15 cellular contexts compared by ENCODE assay signal in genomic region chr12:31965090-31965489, GRCh38. TPM values are rescaled to one million over a fixed set of nuclear protein-coding genes. Genes with fewer than 3 reads are reported as not detected.
DNase-seq lines count a peak whose midpoint lies in the region; ATAC-seq and TF ChIP-seq lines count a peak whose summit lies in the region.
"Had no signal": no experiment of that assay in that cellular context is flagged by ENCODE, and none has a peak within 500 bp of the region (broad histone marks: within the 10 kb centered on the region; RNA-seq: fewer than 3 reads in every experiment).

No MANE protein-coding gene starts in this region.

- H3K36me3 ChIP-seq in thymus (ENCODE audit: control insufficient read depth, insufficient read depth) (peaks cover 23% of the 10 kb centered on the region), psoas muscle (ENCODE audit: insufficient read depth in 1 of 2, low read depth in 1 of 2) (peaks cover 3 to 25% of the 10 kb centered on the region in 2 donors)

- H3K27ac Mint-ChIP-seq in activated naive CD4-positive, alpha-beta T cell treated with anti-CD3 and anti-CD28 coated beads for 36 hours, result peak overlapping the region; percentile 99
- H3K27ac Mint-ChIP-seq in activated CD4-positive, alpha-beta T cell treated with anti-CD3 and anti-CD28 coated beads, Interleukin-2, amount 10 ng/mL, durations not matched to agents 24 days and 14 days, result no peak overlapping the region
- H3K27ac Mint-ChIP-seq in endothelial cell (ENCODE audit: unreplicated experiment), result no peak overlapping the region
- H3K27ac Mint-ChIP-seq: HFFc6 had no signal

- peaks cover 79% of the 10 kb centered on the region for H3K36me3 Mint-ChIP-seq in activated naive CD4-positive, alpha-beta T cell treated with anti-CD3 and anti-CD28 coated beads for 36 hours (ENCODE audit: low read depth)
- peaks cover 80% of the 10 kb centered on the region for H3K36me3 Mint-ChIP-seq in activated CD4-positive, alpha-beta T cell treated with anti-CD3 and anti-CD28 coated beads, Interleukin-2, amount 10 ng/mL, durations not matched to agents 24 days and 14 days (ENCODE audit: low read depth)
- peaks cover 57% of the 10 kb centered on the region for H3K36me3 Mint-ChIP-seq in endothelial cell (ENCODE audit: low read depth, unreplicated experiment)

- peak overlapping the region; percentile 68 for H3K4me3 Mint-ChIP-seq in activated naive CD4-positive, alpha-beta T cell treated with anti-CD3 and anti-CD28 coated beads for 36 hours
- peak overlapping the region; percentile 9 for H3K4me3 Mint-ChIP-seq in activated CD4-positive, alpha-beta T cell treated with anti-CD3 and anti-CD28 coated beads, Interleukin-2, amount 10 ng/mL, durations not matched to agents 24 days and 14 days
- H3K4me3 Mint-ChIP-seq in endothelial cell (ENCODE audit: unreplicated experiment), result peak overlapping the region; percentile 60
- H3K4me3 Mint-ChIP-seq: HFFc6 had no signal

- peaks cover 76% of the 10 kb centered on the region for H3K4me1 Mint-ChIP-seq in activated naive CD4-positive, alpha-beta T cell treated with anti-CD3 and anti-CD28 coated beads for 36 hours (ENCODE audit: low read depth)
- H3K4me1 Mint-ChIP-seq in activated CD4-positive, alpha-beta T cell treated with anti-CD3 and anti-CD28 coated beads, Interleukin-2, amount 10 ng/mL, durations not matched to agents 24 days and 14 days, result peaks cover 61% of the 10 kb centered on the region
- peaks cover 26% of the 10 kb centered on the region for H3K4me1 Mint-ChIP-seq in endothelial cell (ENCODE audit: unreplicated experiment)

- intact Hi-C loops in activated naive CD4-positive, alpha-beta T cell treated with anti-CD3 and anti-CD28 coated beads for 36 hours (cut with micrococcal nuclease), result loop anchor here (10.0 kb wide), 1 partner anchor 760 kb away; no protein-coding TSS in a partner anchor
- intact Hi-C loops in activated CD4-positive, alpha-beta T cell treated with anti-CD3 and anti-CD28 coated beads, Interleukin-2, amount 10 ng/mL, durations not matched to agents 24 days and 14 days (cut with micrococcal nuclease), result loop anchor here (10.0 kb wide), 2 partner anchors 170 to 640 kb away; partner anchors contain the start of gene SINHCAF
- intact Hi-C loops in psoas muscle (cut with DNase I), result no loop called here

- no peaks in the 10 kb centered on the region for H3K27me3 Mint-ChIP-seq in activated naive CD4-positive, alpha-beta T cell treated with anti-CD3 and anti-CD28 coated beads for 36 hours (ENCODE audit: low read depth)
- H3K27me3 Mint-ChIP-seq in activated CD4-positive, alpha-beta T cell treated with anti-CD3 and anti-CD28 coated beads, Interleukin-2, amount 10 ng/mL, durations not matched to agents 24 days and 14 days, result no peaks in the 10 kb centered on the region
- peaks cover 5% of the 10 kb centered on the region for H3K27me3 Mint-ChIP-seq in endothelial cell (ENCODE audit: unreplicated experiment)

- H3K9me3 ChIP-seq in thymus (ENCODE audit: control insufficient read depth), result no peaks in the 10 kb centered on the region
- no peaks in the 10 kb centered on the region for H3K9me3 ChIP-seq in psoas muscle

- H3K4me1 ChIP-seq in thymus (ENCODE audit: control insufficient read depth, insufficient read depth, low read length) (peaks cover 23% of the 10 kb centered on the region), psoas muscle (peaks cover 38% of the 10 kb centered on the region)

- CTCF ChIA-PET in activated naive CD4-positive, alpha-beta T cell treated with anti-CD3 and anti-CD28 coated beads for 36 hours (lab: Charles Lee), result no interaction called here

- H3K27ac ChIP-seq in thymus (ENCODE audit: low read depth), result peak overlapping the region; percentile 20
- H3K27ac ChIP-seq in psoas muscle, result no peak overlapping the region
- H3K27ac ChIP-seq: cardiac muscle cell, hepatocyte had no signal

- ATAC-seq in psoas muscle, result no peak
- no peak for ATAC-seq in GM19035 (IDR thresholded peaks at IDR 0.05; ENCODE audit: unreplicated experiment)
- ATAC-seq: left ventricle myocardium superior had no signal

- H3K4me3 ChIP-seq in thymus (ENCODE audit: low read length), result no peak overlapping the region
- H3K4me3 ChIP-seq in psoas muscle, result no peak overlapping the region
- H3K4me3 ChIP-seq: cardiac muscle cell, hepatocyte had no signal

- H3K9me3 Mint-ChIP-seq in activated naive CD4-positive, alpha-beta T cell treated with anti-CD3 and anti-CD28 coated beads for 36 hours, result peaks cover 8% of the 10 kb centered on the region
- peaks cover 10% of the 10 kb centered on the region for H3K9me3 Mint-ChIP-seq in activated CD4-positive, alpha-beta T cell treated with anti-CD3 and anti-CD28 coated beads, Interleukin-2, amount 10 ng/mL, durations not matched to agents 24 days and 14 days
- no peaks in the 10 kb centered on the region for H3K9me3 Mint-ChIP-seq in endothelial cell (ENCODE audit: unreplicated experiment)
- H3K9me3 Mint-ChIP-seq: HFFc6 had no signal

- H3K27me3 ChIP-seq in thymus (ENCODE audit: control insufficient read depth, insufficient read depth) (no peaks in the 10 kb centered on the region), psoas muscle (ENCODE audit: insufficient read depth in 3 of 3, low read length in 2 of 3) (no peaks in the 10 kb centered on the region)
- H3K27me3 ChIP-seq: cardiac muscle cell, hepatocyte had no signal

- 98% methylated on average over 9 of the region's 9 CpGs for WGBS in thymus
- 94 to 97% (median 95%) methylated on average over 9 of the region's 9 CpGs for WGBS in psoas muscle, 3 donors

- TF ChIP-seq CTCF in endothelial cell (IDR thresholded peaks at IDR 0.05; ENCODE audit: unreplicated experiment) (no peak), psoas muscle (IDR thresholded peaks at IDR 0.05) (no peak)

- DNase-seq in activated naive CD4-positive, alpha-beta T cell treated with anti-CD3 and anti-CD28 coated beads for 36 hours, result peak; percentile 54
- no peak for DNase-seq in activated naive CD4-positive, alpha-beta T cell treated with anti-CD3 and anti-CD28 coated beads, Interleukin-2, amount 50 U/mL, for 16 hours
- DNase-seq in activated CD4-positive, alpha-beta T cell treated with anti-CD3 and anti-CD28 coated beads, Interleukin-2, amount 10 ng/mL, durations not matched to agents 24 days and 14 days, result no peak
- DNase-seq in endothelial cell (ENCODE audit: low spot score), result no peak
- DNase-seq in psoas muscle, result no peak
- no peak for DNase-seq in NCI-H128 (lab: John Stamatoyannopoulos, UW; ENCODE audit: unreplicated experiment)
- DNase-seq: HFFc6, IMR-90, left ventricle myocardium superior, NCI-H187 treated with DMSO at 0.1 percent for 48 hours, small intestine had no signal

RNA-seq across cellular contexts. Expression of gene RESF1, which starts 5.9 kb away (rescaled TPM):
- 10 to 100 TPM; 65.6 to 73.5 TPM for total RNA-seq in activated naive CD4-positive, alpha-beta T cell treated with anti-CD3 and anti-CD28 coated beads for 36 hours
- total RNA-seq in activated CD4-positive, alpha-beta T cell treated with anti-CD3 and anti-CD28 coated beads, Interleukin-2, amount 10 ng/mL, durations not matched to agents 24 days and 14 days, result 51.1 and 55.5 TPM in 2 replicates
- total RNA-seq in endothelial cell (ENCODE audit: unreplicated experiment) (104 TPM), psoas muscle (10 to 100 TPM; 11.9 to 18.4 (median 14.2) TPM)
- polyA plus RNA-seq in thymus (323 TPM), psoas muscle (10 to 100 TPM in 1 of 3 donors, 1 to 10 TPM in 2; 6.0 to 17.8 (median 7.1) TPM)

Comparison
In these comparisons a context has a peak if more than half of its experiments do, and no peak if none do; other contexts are left out.
1. H3K4me3 Mint-ChIP-seq: peak in every context shown above with its lines; median percentile 68 in activated naive CD4-positive, alpha-beta T cell treated with anti-CD3 and anti-CD28 coated beads for 36 hours; 60 in endothelial cell; 9 in activated CD4-positive, alpha-beta T cell treated with anti-CD3 and anti-CD28 coated beads, Interleukin-2, amount 10 ng/mL, durations not matched to agents 24 days and 14 days.
2. intact Hi-C loops: an anchor here in activated naive CD4-positive, alpha-beta T cell treated with anti-CD3 and anti-CD28 coated beads for 36 hours (10.0 kb wide) and activated CD4-positive, alpha-beta T cell treated with anti-CD3 and anti-CD28 coated beads, Interleukin-2, amount 10 ng/mL, durations not matched to agents 24 days and 14 days (10.0 kb wide); none called in psoas muscle.